In the genomic region with DNA sequence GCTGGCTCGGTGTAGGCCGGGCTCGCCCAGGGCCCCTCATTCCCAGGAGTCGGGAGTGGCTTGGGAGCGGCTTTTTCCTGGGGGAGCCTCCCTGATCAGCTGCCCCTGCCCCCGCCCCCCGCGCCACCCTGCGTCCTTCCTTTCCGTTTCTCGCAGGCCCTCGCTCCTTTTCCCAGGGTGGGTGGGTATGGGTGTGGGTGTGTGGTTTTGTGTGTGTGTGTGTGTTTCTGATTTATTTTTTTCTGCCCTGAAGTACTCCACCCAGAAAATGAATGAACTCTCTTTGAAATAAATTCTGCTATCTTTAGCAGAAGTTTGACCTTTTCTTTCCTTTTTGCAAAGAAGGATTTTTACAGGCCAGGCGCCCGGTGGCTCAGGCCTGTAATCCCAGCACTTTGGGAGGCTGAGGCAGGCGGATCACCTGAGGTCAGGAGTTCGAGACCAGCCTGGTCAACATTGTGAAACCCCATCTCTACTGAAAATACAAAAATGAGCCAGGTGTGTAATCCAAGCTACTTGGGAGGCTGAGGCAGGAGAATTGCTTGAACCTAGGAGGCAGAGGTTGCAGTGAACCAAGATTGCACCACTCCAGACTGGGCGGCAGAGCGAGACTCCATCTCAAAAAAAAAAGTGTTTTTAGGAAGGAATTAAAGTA, we compare ENCODE assay signal across 8 cellular contexts. TPM values are rescaled to one million over a fixed set of nuclear protein-coding genes. Genes with fewer than 3 reads are reported as not detected.
DNase-seq lines count a peak whose midpoint lies in the region; ATAC-seq and TF ChIP-seq lines count a peak whose summit lies in the region.

No MANE protein-coding gene starts in this region.

- H3K9me3 Mint-ChIP-seq in immature natural killer cell = no peaks in the 10 kb centered on the region

- H4K20me1 ChIP-seq in DOHH2 (ENCODE audit: control insufficient read depth, insufficient read depth, low read depth, low read length) = no peaks in the 10 kb centered on the region

- TF ChIP-seq CTCF in DOHH2 (IDR thresholded peaks at IDR 0.05; ENCODE audit: low read depth, low read length, poor library complexity, severe bottlenecking) (no peak), WERI-Rb-1 (IDR thresholded peaks at IDR 0.05; ENCODE audit: low read depth, low read length) (no peak), thoracic aorta (IDR thresholded peaks at IDR 0.05) (no peak)

- ATAC-seq in HG02759 (IDR thresholded peaks at IDR 0.05; ENCODE audit: unreplicated experiment) (peak; percentile 26), thoracic aorta (ENCODE audit: insufficient number of reproducible peaks, low FRiP score, low read depth) (no peak), HG03439 (IDR thresholded peaks at IDR 0.05; ENCODE audit: unreplicated experiment) (no peak)

- peaks cover 58 to 78% of the 10 kb centered on the region in 2 donors for H3K4me1 Mint-ChIP-seq in immature natural killer cell

- peak overlapping the region; percentile 84 to 91 (median 89) for H3K4me3 Mint-ChIP-seq in immature natural killer cell

- H3K27ac ChIP-seq in DOHH2 (ENCODE audit: low read depth, low read length) = peak overlapping the region; percentile 90
- peak overlapping the region; percentile 75 for H3K27ac ChIP-seq in WERI-Rb-1
- peak overlapping the region; percentile 94 to 97 for H3K27ac ChIP-seq in thoracic aorta

- H3K9me3 ChIP-seq in DOHH2 (ENCODE audit: control insufficient read depth, insufficient read depth, low read length) = no peaks in the 10 kb centered on the region
- no peaks in the 10 kb centered on the region for H3K9me3 ChIP-seq in WERI-Rb-1 (ENCODE audit: severe bottlenecking)
- no peaks in the 10 kb centered on the region for H3K9me3 ChIP-seq in thoracic aorta

- H3K27ac Mint-ChIP-seq in immature natural killer cell = peak overlapping the region; percentile 87 to 98 (median 94)

- H3K36me3 ChIP-seq in DOHH2 (ENCODE audit: control insufficient read depth, low read length) (peaks cover 69% of the 10 kb centered on the region), WERI-Rb-1 (peaks cover 40% of the 10 kb centered on the region), thoracic aorta (peaks cover 3% of the 10 kb centered on the region)

- H3K4me3 ChIP-seq in DOHH2 (ENCODE audit: low read length) (peak overlapping the region; percentile 75), WERI-Rb-1 (ENCODE audit: low read depth, low read length) (no peak overlapping the region), thoracic aorta (peak overlapping the region; percentile 63)

- H3K79me2 ChIP-seq in DOHH2 (ENCODE audit: control insufficient read depth, low read length) = peaks cover 72% of the 10 kb centered on the region

- H3K27me3 ChIP-seq in DOHH2 (ENCODE audit: control insufficient read depth, low read length) (no peaks in the 10 kb centered on the region), WERI-Rb-1 (ENCODE audit: insufficient read depth, low read depth, severe bottlenecking) (no peaks in the 10 kb centered on the region), thoracic aorta (replicated peaks; ENCODE audit: insufficient read depth) (no peaks in the 10 kb centered on the region)

- H3K9me2 ChIP-seq in DOHH2 (replicated peaks; ENCODE audit: control insufficient read depth, low read length) = no peaks in the 10 kb centered on the region

- peak overlapping the region; percentile 98 for H3K4me2 ChIP-seq in DOHH2 (ENCODE audit: low read length)

- peaks cover 19% of the 10 kb centered on the region for H3F3A ChIP-seq in DOHH2 (ENCODE audit: control insufficient read depth, insufficient read depth)

- peaks cover 7 to 9% (median 8%) of the 10 kb centered on the region in 3 donors for H3K36me3 Mint-ChIP-seq in immature natural killer cell

- H3K27me3 Mint-ChIP-seq in immature natural killer cell (ENCODE audit: low read depth in 3 of 3) = peaks cover 4 to 13% (median 7%) of the 10 kb centered on the region in 3 donors

- H3K4me1 ChIP-seq in DOHH2 (ENCODE audit: control insufficient read depth, low read length) (peaks cover 50% of the 10 kb centered on the region), thoracic aorta (ENCODE audit: control insufficient read depth in 1 of 2, low read depth in 2 of 2) (peaks cover 26 to 37% of the 10 kb centered on the region in 2 donors)

- no peak for DNase-seq in WERI-Rb-1
- no peak for DNase-seq in immature natural killer cell
- DNase-seq in thoracic aorta (ENCODE audit: low spot score) = no peak
- DNase-seq in stimulated activated CD4-positive, alpha-beta T cell treated with anti-CD3 and anti-CD28 coated beads, Interleukin-4, amount 100 ng/mL, for 4 hours = no peak
- DNase-seq in NCI-H774 (lab: John Stamatoyannopoulos, UW) = no peak

RNA-seq across cellular contexts. Expression of a gene that starts 30.0 kb away (rescaled TPM):
- polyA plus RNA-seq in immature natural killer cell = 10 to 100 TPM; 36.7 to 64.2 (median 50.6) TPM
- 10 to 100 TPM; 40.3 to 42.0 TPM for total RNA-seq in thoracic aorta
